ENCODE assay signal across 8 cellular contexts in genomic region chr6:32700391-32701040, GRCh38. TPM values are rescaled to one million over a fixed set of nuclear protein-coding genes. Genes with fewer than 3 reads are reported as not detected.
DNase-seq lines count a peak whose midpoint lies in the region; ATAC-seq and TF ChIP-seq lines count a peak whose summit lies in the region.

No MANE protein-coding gene starts in this region.

- H3K4me2 ChIP-seq in Loucy (ENCODE audit: low read depth, low read length, poor library complexity, severe bottlenecking) = peak overlapping the region; percentile 36

- H3K79me2 ChIP-seq in Loucy (ENCODE audit: insufficient read depth, low read length) = no peaks in the 10 kb centered on the region

- H3K4me3 ChIP-seq in Loucy (ENCODE audit: low read length, poor library complexity, severe bottlenecking) (no peak overlapping the region), lower lobe of right lung (no peak overlapping the region), tibial nerve (no peak overlapping the region)

- no peaks in the 10 kb centered on the region for H3K9me3 ChIP-seq in Loucy (ENCODE audit: insufficient read depth, low read depth, low read length)
- no peaks in the 10 kb centered on the region for H3K9me3 ChIP-seq in lower lobe of right lung
- H3K9me3 ChIP-seq in tibial nerve = no peaks in the 10 kb centered on the region

- ATAC-seq in lower lobe of right lung = peak; percentile 82 to 88
- no peak for ATAC-seq in HG03095 (IDR thresholded peaks at IDR 0.05; ENCODE audit: unreplicated experiment)

- peak; percentile 22 to 64 for DNase-seq in SHP77 (lab: John Stamatoyannopoulos, UW)
- DNase-seq in SHP77 treated with DMSO at 0.1 percent for 48 hours (lab: John Stamatoyannopoulos, UW) = no peak
- DNase-seq in SKM-1 treated with dmso at 0.1 percent for 144 hours (lab: John Stamatoyannopoulos, UW; ENCODE audit: unreplicated experiment) = peak; percentile 35
- peak; percentile 49 for DNase-seq in ecto neural progenitor cell (ENCODE audit: low spot score)
- DNase-seq in lower lobe of right lung = no peak
- DNase-seq in tibial nerve (ENCODE audit: low spot score in 2 of 2) = peak in 1 of 2 donors; percentile 22

- no peaks in the 10 kb centered on the region for H3K27me3 ChIP-seq in Loucy (ENCODE audit: insufficient read depth, low read length, poor library complexity, severe bottlenecking)
- H3K27me3 ChIP-seq in lower lobe of right lung (ENCODE audit: low read depth) = no peaks in the 10 kb centered on the region
- peaks cover 0 to 31% of the 10 kb centered on the region in 2 donors for H3K27me3 ChIP-seq in tibial nerve

- H3K36me3 ChIP-seq in Loucy (ENCODE audit: insufficient read depth, low read length) = no peaks in the 10 kb centered on the region
- H3K36me3 ChIP-seq in lower lobe of right lung = no peaks in the 10 kb centered on the region
- no peaks in the 10 kb centered on the region for H3K36me3 ChIP-seq in tibial nerve

- no peak for TF ChIP-seq EP300 in tibial nerve (IDR thresholded peaks at IDR 0.05)

- WGBS in tibial nerve, 2 donors = 16 to 19% methylated on average over 6 of the region's 6 CpGs

- H3K27ac ChIP-seq in lower lobe of right lung (no peak overlapping the region), tibial nerve (no peak overlapping the region)

- no peak for TF ChIP-seq POLR2A in tibial nerve (IDR thresholded peaks at IDR 0.05)

- TF ChIP-seq CTCF in Loucy (conservative IDR thresholded peaks at IDR 0.05; ENCODE audit: low read length) = peak; percentile 88
- peak; percentile 70 for TF ChIP-seq CTCF in lower lobe of right lung (IDR thresholded peaks at IDR 0.05)
- peak; percentile 36 to 69 (median 53) for TF ChIP-seq CTCF in tibial nerve (IDR thresholded peaks at IDR 0.05)

- no peaks in the 10 kb centered on the region for H3F3A ChIP-seq in Loucy (ENCODE audit: low read depth)

- peak overlapping the region; percentile 76 for H2AFZ ChIP-seq in Loucy (ENCODE audit: low read length)

- H3K4me1 ChIP-seq in Loucy (ENCODE audit: insufficient read depth, low read length, poor library complexity, severe bottlenecking) = no peaks in the 10 kb centered on the region
- H3K4me1 ChIP-seq in lower lobe of right lung = no peaks in the 10 kb centered on the region
- no peaks in the 10 kb centered on the region for H3K4me1 ChIP-seq in tibial nerve

- H3K9me2 ChIP-seq in Loucy (replicated peaks; ENCODE audit: low read depth, low read length) = no peaks in the 10 kb centered on the region

- H4K20me1 ChIP-seq in Loucy (ENCODE audit: insufficient read depth, low read length, poor library complexity, severe bottlenecking) = no peaks in the 10 kb centered on the region

- no peak overlapping the region for H3K9ac ChIP-seq in Loucy (ENCODE audit: low read depth, low read length, poor library complexity, severe bottlenecking)

- intact Hi-C loops in lower lobe of right lung (cut with DNase I) = no loop called here

RNA-seq across cellular contexts. Expression of gene HLA-DQB1, which starts 34.1 kb away (rescaled TPM):
- total RNA-seq in lower lobe of right lung = 132 TPM
- total RNA-seq in tibial nerve = 10 to 100 TPM in 1 of 4 donors, 1 to 10 TPM in 2, under 1 TPM in 1; 0.90 to 12.0 (median 3.0) TPM

RNA-seq across cellular contexts. Expression of gene HLA-DQA2, which starts 40.7 kb away (rescaled TPM):
- total RNA-seq in lower lobe of right lung (68.0 TPM), tibial nerve (1 to 10 TPM in 1 of 4 donors, under 1 TPM in 2, not detected in 1; 0.63 to 1.8 (median 0.98) TPM)

Comparison
In these comparisons a context has a peak if more than half of its experiments do, and no peak if none do; other contexts are left out.
1. DNase-seq: peak in SHP77 (2 of 2), SKM-1 treated with dmso at 0.1 percent for 144 hours (single experiment) and ecto neural progenitor cell (single experiment); none in SHP77 treated with DMSO at 0.1 percent for 48 hours (single experiment) and lower lobe of right lung (single experiment).
2. RNA of gene HLA-DQB1, which starts 34.1 kb away (total RNA-seq): 132 TPM in lower lobe of right lung (single experiment); 0.90 to 12.0 TPM in tibial nerve; every median in the first group is over 10 times any median in the second.
3. RNA of gene HLA-DQA2, which starts 40.7 kb away (total RNA-seq): 68.0 TPM in lower lobe of right lung (single experiment); 0.63 to 1.8 TPM in tibial nerve; every median in the first group is over 10 times any median in the second.
4. Peak in every context shown above with its lines, with median percentiles within 50 percentile points of each other: CTCF ChIP-seq.